17 cellular contexts compared by ENCODE assay signal in the genomic region with DNA sequence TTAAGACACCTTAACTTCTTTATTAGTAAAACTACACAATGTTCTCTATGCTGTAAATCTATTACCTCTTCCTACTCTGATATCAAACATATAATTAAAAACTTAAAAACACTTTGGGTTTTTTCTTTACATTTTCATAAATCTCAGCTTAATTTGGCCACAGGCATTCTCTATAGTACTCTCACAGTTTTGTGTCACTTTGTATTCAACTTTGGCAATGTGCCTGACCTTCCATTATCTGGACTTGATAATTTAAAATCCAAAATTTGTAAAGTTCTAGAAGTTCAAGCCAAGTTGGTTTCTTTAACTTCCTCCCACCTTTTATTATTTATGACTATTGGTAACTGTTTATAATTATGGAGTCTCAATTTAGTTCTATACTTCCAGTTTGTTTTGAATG.
"Had no signal": no experiment of that assay in that cellular context is flagged by ENCODE, and none has a peak within 500 bp of the region (broad histone marks: within the 10 kb centered on the region; RNA-seq: fewer than 3 reads in every experiment).

No MANE protein-coding gene starts in this region.

- H3K27ac ChIP-seq: parathyroid adenoma, tibial artery, uterus had no signal

- H2AFZ ChIP-seq: parathyroid adenoma had no signal

- H3K27ac Mint-ChIP-seq: activated CD8-positive, alpha-beta memory T cell treated with anti-CD3 and anti-CD28 coated beads, Interleukin-2, amount 10 ng/mL, durations not matched to agents 7 days and 5 days; activated naive CD8-positive, alpha-beta T cell treated with anti-CD3 and anti-CD28 coated beads, Interleukin-2, amount 10 ng/mL, durations not matched to agents 7 days and 5 days; effector memory CD8-positive, alpha-beta T cell; naive B cell; stimulated activated effector memory CD8-positive, alpha-beta T cell treated with anti-CD3 and anti-CD28 coated beads, Interleukin-12 subunit alpha, Interleukin-12 subunit beta, amount 100 ng/mL, for 72 hours had no signal

- H3K4me1 ChIP-seq: parathyroid adenoma, uterus had no signal

- H3K79me2 ChIP-seq: parathyroid adenoma had no signal

- ATAC-seq: activated CD4-positive, CD25-positive, alpha-beta regulatory T cell treated with anti-CD3 and anti-CD28 coated beads, Interleukin-2, amount 50 U/mL, for 24 hours; activated CD8-positive, alpha-beta memory T cell treated with anti-CD3 and anti-CD28 coated beads, Interleukin-2, amount 10 ng/mL, durations not matched to agents 7 days and 5 days; effector memory CD8-positive, alpha-beta T cell; stimulated activated effector memory CD8-positive, alpha-beta T cell treated with anti-CD3 and anti-CD28 coated beads, Interleukin-12 subunit alpha, Interleukin-12 subunit beta, amount 100 ng/mL, for 72 hours had no signal

- DNase-seq: activated CD4-positive, alpha-beta T cell treated with anti-CD3 and anti-CD28 coated beads, Interleukin-2, amount 50 U/mL, for 4 hours; activated CD8-positive, alpha-beta memory T cell treated with anti-CD3 and anti-CD28 coated beads, Interleukin-2, amount 10 ng/mL, durations not matched to agents 7 days and 5 days; activated effector memory CD4-positive, alpha-beta T cell treated with anti-CD3 and anti-CD28 coated beads, Interleukin-2, amount 50 U/mL, for 16 hours; activated naive CD8-positive, alpha-beta T cell treated with anti-CD3 and anti-CD28 coated beads, Interleukin-2, amount 10 ng/mL, durations not matched to agents 7 days and 5 days; activated T-cell treated with anti-CD3 and anti-CD28 coated beads, Interleukin-2, amount 50 U/mL, for 1 hour; anterior cingulate cortex; dermis blood vessel endothelial cell; effector memory CD8-positive, alpha-beta T cell; left colon; naive B cell; T1000; tibial artery; uterus had no signal

- H3K4me3 Mint-ChIP-seq: activated CD8-positive, alpha-beta memory T cell treated with anti-CD3 and anti-CD28 coated beads, Interleukin-2, amount 10 ng/mL, durations not matched to agents 7 days and 5 days; activated naive CD8-positive, alpha-beta T cell treated with anti-CD3 and anti-CD28 coated beads, Interleukin-2, amount 10 ng/mL, durations not matched to agents 7 days and 5 days; effector memory CD8-positive, alpha-beta T cell; naive B cell; stimulated activated effector memory CD8-positive, alpha-beta T cell treated with anti-CD3 and anti-CD28 coated beads, Interleukin-12 subunit alpha, Interleukin-12 subunit beta, amount 100 ng/mL, for 72 hours had no signal

- FAIRE-seq: frontal cortex had no signal

- H3K27me3 Mint-ChIP-seq: activated CD8-positive, alpha-beta memory T cell treated with anti-CD3 and anti-CD28 coated beads, Interleukin-2, amount 10 ng/mL, durations not matched to agents 7 days and 5 days; activated naive CD8-positive, alpha-beta T cell treated with anti-CD3 and anti-CD28 coated beads, Interleukin-2, amount 10 ng/mL, durations not matched to agents 7 days and 5 days; effector memory CD8-positive, alpha-beta T cell; naive B cell had no signal

- H3K27me3 ChIP-seq: tibial artery, uterus had no signal

- H3K9me3 Mint-ChIP-seq: activated naive CD8-positive, alpha-beta T cell treated with anti-CD3 and anti-CD28 coated beads, Interleukin-2, amount 10 ng/mL, durations not matched to agents 7 days and 5 days; effector memory CD8-positive, alpha-beta T cell; naive B cell; stimulated activated effector memory CD8-positive, alpha-beta T cell treated with anti-CD3 and anti-CD28 coated beads, Interleukin-12 subunit alpha, Interleukin-12 subunit beta, amount 100 ng/mL, for 72 hours had no signal

- H3K4me3 ChIP-seq: tibial artery, uterus had no signal

- H3K9ac ChIP-seq: parathyroid adenoma had no signal

- H3K9me3 ChIP-seq: tibial artery, uterus had no signal

- H3K36me3 ChIP-seq: tibial artery, uterus had no signal
